In genomic region chr11:66371627-66372415, GRCh38 we compare ENCODE assay signal across 8 cellular contexts. TPM values are rescaled to one million over a fixed set of nuclear protein-coding genes. Genes with fewer than 3 reads are reported as not detected.
DNase-seq lines count a peak whose midpoint lies in the region; ATAC-seq and TF ChIP-seq lines count a peak whose summit lies in the region.

A gene with protein sequence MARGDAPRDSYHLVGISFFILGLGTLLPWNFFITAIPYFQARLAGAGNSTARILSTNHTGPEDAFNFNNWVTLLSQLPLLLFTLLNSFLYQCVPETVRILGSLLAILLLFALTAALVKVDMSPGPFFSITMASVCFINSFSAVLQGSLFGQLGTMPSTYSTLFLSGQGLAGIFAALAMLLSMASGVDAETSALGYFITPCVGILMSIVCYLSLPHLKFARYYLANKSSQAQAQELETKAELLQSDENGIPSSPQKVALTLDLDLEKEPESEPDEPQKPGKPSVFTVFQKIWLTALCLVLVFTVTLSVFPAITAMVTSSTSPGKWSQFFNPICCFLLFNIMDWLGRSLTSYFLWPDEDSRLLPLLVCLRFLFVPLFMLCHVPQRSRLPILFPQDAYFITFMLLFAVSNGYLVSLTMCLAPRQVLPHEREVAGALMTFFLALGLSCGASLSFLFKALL (minus strand): TSS chr11:66371760. CDS start chr11:66371591, 169 bp downstream.

- no peaks in the 10 kb centered on the region for H4K20me1 ChIP-seq in OCI-LY3 (ENCODE audit: insufficient read depth, low read length)

- H3K9me3 Mint-ChIP-seq in activated T-cell treated with anti-CD3 and anti-CD28 coated beads, Interleukin-2, amount 50 U/mL, for 72 hours, result no peaks in the 10 kb centered on the region

- intact Hi-C loops in testis (cut with DNase I; ENCODE audit: low total_unique reads), result no loop called here

- H2AFZ ChIP-seq in OCI-LY3 (ENCODE audit: low read depth, low read length), result peak within 1 kb of the TSS; percentile 82

- H3K36me3 ChIP-seq in OCI-LY3 (replicated peaks; ENCODE audit: low read depth, low read length) (no peaks in the 10 kb centered on the region), testis (ENCODE audit: low read depth, missing control alignments) (no peaks in the 10 kb centered on the region)

- H3K27me3 ChIP-seq in OCI-LY3 (ENCODE audit: low read depth, low read length) (no peaks in the 10 kb centered on the region), testis (no peaks in the 10 kb centered on the region)

- peak within 1 kb of the TSS; percentile 78 for H3K4me3 ChIP-seq in OCI-LY3 (ENCODE audit: low read length)
- peak within 1 kb of the TSS; percentile 69 for H3K4me3 ChIP-seq in fibroblast of villous mesenchyme (ENCODE audit: low read depth, low read length)
- peak within 1 kb of the TSS; percentile 50 to 72 for H3K4me3 ChIP-seq in testis

- H3K4me1 ChIP-seq in OCI-LY3 (ENCODE audit: low read length), result peaks cover 12% of the 10 kb centered on the region
- peaks cover 5% of the 10 kb centered on the region for H3K4me1 ChIP-seq in testis

- peaks cover 0 to 1% of the 10 kb centered on the region in 2 donors for H3K36me3 Mint-ChIP-seq in activated T-cell treated with anti-CD3 and anti-CD28 coated beads, Interleukin-2, amount 50 U/mL, for 72 hours (ENCODE audit: insufficient read depth in 2 of 2)

- H3K27ac Mint-ChIP-seq in activated T-cell treated with anti-CD3 and anti-CD28 coated beads, Interleukin-2, amount 50 U/mL, for 72 hours, result peak within 1 kb of the TSS; percentile 85

- H3K27ac ChIP-seq in OCI-LY3 (ENCODE audit: low read length) (peak within 1 kb of the TSS; percentile 54), testis (no peak within 1 kb of the TSS)

- DNase-seq in AG08396 (ENCODE audit: low spot score) (peak; percentile 33), HuH-7 (ENCODE audit: low spot score) (peak; percentile 100), fibroblast of villous mesenchyme (ENCODE audit: low read depth) (no peak), omental fat pad (ENCODE audit: low spot score) (no peak), testis (no peak)
- DNase-seq in activated T-cell treated with anti-CD3 and anti-CD28 coated beads, Interleukin-2, amount 50 U/mL, for 72 hours, result peak; percentile 81 to 83

- no peak for TF ChIP-seq POLR2A in testis (IDR thresholded peaks at IDR 0.05)

- H3K4me2 ChIP-seq in OCI-LY3 (ENCODE audit: low read length), result peak within 1 kb of the TSS; percentile 91

- no peak for TF ChIP-seq CTCF in OCI-LY3 (IDR thresholded peaks at IDR 0.05; ENCODE audit: low read depth, low read length)
- no peak for TF ChIP-seq CTCF in fibroblast of villous mesenchyme (IDR thresholded peaks at IDR 0.05; ENCODE audit: insufficient read depth, low read depth, low read length)
- TF ChIP-seq CTCF in omental fat pad (IDR thresholded peaks at IDR 0.05), result no peak
- TF ChIP-seq CTCF in testis (IDR thresholded peaks at IDR 0.05), result no peak

- peak within 1 kb of the TSS; percentile 87 to 91 for H3K4me3 Mint-ChIP-seq in activated T-cell treated with anti-CD3 and anti-CD28 coated beads, Interleukin-2, amount 50 U/mL, for 72 hours

- ATAC-seq in GM19452 (IDR thresholded peaks at IDR 0.05; ENCODE audit: unreplicated experiment) (peak; percentile 54), omental fat pad (ENCODE audit: low FRiP score) (peak; percentile 49)
- ATAC-seq in activated T-cell treated with anti-CD3 and anti-CD28 coated beads, Interleukin-2, amount 50 U/mL, for 72 hours (replicated peaks in 1 of 2), result peak; percentile 86 to 89

- H3K79me2 ChIP-seq in OCI-LY3 (ENCODE audit: low read length), result no peaks in the 10 kb centered on the region

- no peaks in the 10 kb centered on the region for H3K27me3 Mint-ChIP-seq in activated T-cell treated with anti-CD3 and anti-CD28 coated beads, Interleukin-2, amount 50 U/mL, for 72 hours (ENCODE audit: low read depth)

- 1 to 2% methylated on average over 25 to 34 of the region's 72 CpGs for WGBS in testis, 2 donors

- H3K4me1 Mint-ChIP-seq in activated T-cell treated with anti-CD3 and anti-CD28 coated beads, Interleukin-2, amount 50 U/mL, for 72 hours (ENCODE audit: low read depth), result peaks cover 22% of the 10 kb centered on the region

- H3K9me3 ChIP-seq in OCI-LY3 (ENCODE audit: insufficient read depth, low read length) (no peaks in the 10 kb centered on the region), testis (no peaks in the 10 kb centered on the region)

- H3K9ac ChIP-seq in OCI-LY3 (ENCODE audit: low read length), result peak within 1 kb of the TSS; percentile 64

RNA-seq across cellular contexts. Expression of the gene that starts here (rescaled TPM):
- 1 to 10 TPM; 3.3 to 3.6 TPM for total RNA-seq in activated T-cell treated with anti-CD3 and anti-CD28 coated beads, Interleukin-2, amount 50 U/mL, for 72 hours
- total RNA-seq in fibroblast of villous mesenchyme (0.64 and 0.86 TPM in 2 replicates), omental fat pad (1 to 10 TPM; 2.7 to 7.4 (median 5.0) TPM), testis (1 to 10 TPM; 1.6 to 3.1 TPM)
- 1.2 TPM for polyA plus RNA-seq in testis (ENCODE audit: insufficient read depth, low read depth, low replicate concordance)

Comparison
In these comparisons a context has a peak if more than half of its experiments do, and no peak if none do; other contexts are left out.
1. DNase-seq: peak in AG08396 (single experiment), HuH-7 (single experiment) and activated T-cell treated with anti-CD3 and anti-CD28 coated beads, Interleukin-2, amount 50 U/mL, for 72 hours (2 of 2); none in fibroblast of villous mesenchyme (single experiment), omental fat pad (single experiment) and testis (single experiment).
2. Peak in every context shown above with its lines, with median percentiles within 50 percentile points of each other: ATAC-seq and H3K4me3 ChIP-seq.